8 cellular contexts compared by ENCODE assay signal in genomic region chr5:109688647-109688998, GRCh38. TPM values are rescaled to one million over a fixed set of nuclear protein-coding genes. Genes with fewer than 3 reads are reported as not detected.
DNase-seq lines count a peak whose midpoint lies in the region; ATAC-seq and TF ChIP-seq lines count a peak whose summit lies in the region.

No MANE protein-coding gene starts in this region.

- POLR2A ChIA-PET in BJ (lab: Charles Lee), result no interaction called here

- peak; percentile 31 for TF ChIP-seq CTCF in BJ (IDR thresholded peaks at IDR 0.05; ENCODE audit: insufficient read depth, low read depth, low read length)

- H3K27ac Mint-ChIP-seq in activated naive CD4-positive, alpha-beta T cell treated with anti-CD3 and anti-CD28 coated beads, Interleukin-2, amount 50 U/mL, for 72 hours, result peak overlapping the region; percentile 88 to 94

- H3K27me3 ChIP-seq in BJ (ENCODE audit: control insufficient read depth, insufficient read depth, low read length) (no peaks in the 10 kb centered on the region), iPS-18a (ENCODE audit: control insufficient read depth, insufficient read depth, low read length) (no peaks in the 10 kb centered on the region)

- peak overlapping the region; percentile 1 for H3K27ac ChIP-seq in iPS-18a (ENCODE audit: low read length)
- H3K27ac ChIP-seq in skin epidermis, result peak overlapping the region in 20 of 21 experiments; percentile 71 to 98 (median 94)

- H3K4me1 ChIP-seq in iPS-18a (ENCODE audit: control insufficient read depth, low read depth, low read length), result peaks cover 20% of the 10 kb centered on the region

- peaks cover 0 to 6% of the 10 kb centered on the region in 2 donors for H3K36me3 Mint-ChIP-seq in activated naive CD4-positive, alpha-beta T cell treated with anti-CD3 and anti-CD28 coated beads, Interleukin-2, amount 50 U/mL, for 72 hours

- no peak for DNase-seq in BJ (ENCODE audit: low read depth)
- DNase-seq in GM19238 (ENCODE audit: insufficient read length, low spot score), result peak; percentile 2
- DNase-seq in NCI-H2107 (lab: John Stamatoyannopoulos, UW), result peak; percentile 6
- peak in 1 of 2 donors; percentile 41 for DNase-seq in activated naive CD4-positive, alpha-beta T cell treated with anti-CD3 and anti-CD28 coated beads, Interleukin-2, amount 50 U/mL, for 72 hours (ENCODE audit: low spot score in 2 of 2)
- DNase-seq in mesenteric fat pad (ENCODE audit: low spot score), result no peak

- H3K9me3 Mint-ChIP-seq in activated naive CD4-positive, alpha-beta T cell treated with anti-CD3 and anti-CD28 coated beads, Interleukin-2, amount 50 U/mL, for 72 hours, result no peaks in the 10 kb centered on the region

- no peaks in the 10 kb centered on the region for H3K9me3 ChIP-seq in iPS-18a (ENCODE audit: control insufficient read depth, low read depth, low read length)

- peak overlapping the region; percentile 35 for H3K9ac ChIP-seq in iPS-18a (ENCODE audit: low read length)

- CTCF ChIA-PET in BJ (lab: Yijun Ruan, JAX), result interaction anchor here (0.9 to 1.1 kb wide), 3 partner anchors 12 to 734 kb away, joined by 3 to 4 read pairs (median 4); no protein-coding TSS in a partner anchor

- no peak for ATAC-seq in activated naive CD4-positive, alpha-beta T cell treated with anti-CD3 and anti-CD28 coated beads, Interleukin-2, amount 50 U/mL, for 72 hours
- no peak for ATAC-seq in HG03039 (IDR thresholded peaks at IDR 0.05; ENCODE audit: unreplicated experiment)

- H3K36me3 ChIP-seq in BJ (ENCODE audit: control insufficient read depth, insufficient read depth, low read length), result no peaks in the 10 kb centered on the region
- no peaks in the 10 kb centered on the region for H3K36me3 ChIP-seq in iPS-18a (ENCODE audit: control insufficient read depth, low read depth, low read length)

- H3K4me3 ChIP-seq in BJ (ENCODE audit: low read depth, low read length) (peak overlapping the region; percentile 79), iPS-18a (ENCODE audit: low read length) (peak overlapping the region; percentile 94), skin epidermis (peak overlapping the region; percentile 70 to 95 (median 82))

RNA-seq across cellular contexts. Expression of gene MAN2A1, which starts 1.1 kb away (rescaled TPM):
- polyA plus RNA-seq in BJ (2011; rRNA removed), result 18.4 and 36.4 TPM in 2 replicates
- 26.2 and 30.7 TPM in 2 replicates for polyA minus RNA-seq in BJ (2011; rRNA and poly(A)+ RNA removed)
- 10 to 100 TPM; 32.3 to 41.0 TPM for total RNA-seq in activated naive CD4-positive, alpha-beta T cell treated with anti-CD3 and anti-CD28 coated beads, Interleukin-2, amount 50 U/mL, for 72 hours
- 32.8 TPM for total RNA-seq in mesenteric fat pad

Comparison
In these comparisons a context has a peak if more than half of its experiments do, and no peak if none do; other contexts are left out.
1. DNase-seq: peak in GM19238 (single experiment) and NCI-H2107 (single experiment); none in BJ (single experiment) and mesenteric fat pad (single experiment).
2. Peak in every context shown above with its lines, with median percentiles within 50 percentile points of each other: H3K4me3 ChIP-seq.